9 cellular contexts compared by ENCODE assay signal in genomic region chr5:673140-673836, GRCh38. TPM values are rescaled to one million over a fixed set of nuclear protein-coding genes. Genes with fewer than 3 reads are reported as not detected.
DNase-seq lines count a peak whose midpoint lies in the region; ATAC-seq, FAIRE-seq and TF ChIP-seq lines count a peak whose summit lies in the region.
"Had no signal": no experiment of that assay in that cellular context is flagged by ENCODE, and none has a peak within 500 bp of the region (broad histone marks: within the 10 kb centered on the region; RNA-seq: fewer than 3 reads in every experiment).

No MANE protein-coding gene starts in this region.

- H2AFZ ChIP-seq in keratinocyte (ENCODE audit: control insufficient read depth, low read length), result no peak overlapping the region

- intact Hi-C loops in activated CD4-positive, alpha-beta T cell treated with anti-CD3 and anti-CD28 coated beads for 36 hours (cut with DNase I, micrococcal nuclease), result no loop called here

- H3K4me1 ChIP-seq in keratinocyte (ENCODE audit: control insufficient read depth, extremely low read depth, insufficient read depth, low read length), result peaks cover 13% of the 10 kb centered on the region
- peaks cover 89% of the 10 kb centered on the region for H3K4me1 ChIP-seq in stomach smooth muscle (ENCODE audit: control insufficient read depth, insufficient read depth, low read length)

- no peaks in the 10 kb centered on the region for H3K27me3 Mint-ChIP-seq in activated CD4-positive, alpha-beta T cell treated with anti-CD3 and anti-CD28 coated beads for 36 hours
- H3K27me3 Mint-ChIP-seq in brain, result no peaks in the 10 kb centered on the region

- H3K27me3 ChIP-seq in keratinocyte (ENCODE audit: control insufficient read depth, extremely low read depth, insufficient read depth, low read length) (peaks cover 29% of the 10 kb centered on the region), stomach smooth muscle (ENCODE audit: control insufficient read depth in 1 of 2, insufficient read depth in 2 of 2, low read length in 2 of 2) (no peaks in the 10 kb centered on the region)

- CTCF ChIA-PET in activated CD4-positive, alpha-beta T cell treated with anti-CD3 and anti-CD28 coated beads for 36 hours (lab: Charles Lee), result interaction anchor here (0.5 to 1.0 kb wide), 3 partner anchors 52 to 244 kb away, joined by 3 to 6 read pairs (median 3); no protein-coding TSS in a partner anchor

- H3K9ac ChIP-seq in keratinocyte (ENCODE audit: control insufficient read depth, extremely low read depth, insufficient read depth, low read length) (peak overlapping the region; percentile 56), stomach smooth muscle (ENCODE audit: low read length in 2 of 2) (peak overlapping the region in 1 of 2 donors; percentile 29)

- H3K36me3 Mint-ChIP-seq in activated CD4-positive, alpha-beta T cell treated with anti-CD3 and anti-CD28 coated beads for 36 hours (ENCODE audit: low read depth), result no peaks in the 10 kb centered on the region
- no peaks in the 10 kb centered on the region for H3K36me3 Mint-ChIP-seq in brain

- H3K79me2 ChIP-seq in keratinocyte (ENCODE audit: control insufficient read depth, insufficient read depth, low read length), result no peaks in the 10 kb centered on the region

- H3K27ac ChIP-seq in keratinocyte (ENCODE audit: control insufficient read depth, insufficient read depth, low read length) (no peak overlapping the region), stomach smooth muscle (ENCODE audit: low read length) (peak overlapping the region; percentile 66)

- dilution Hi-C loops in keratinocyte (cut with MboI; ENCODE audit: extremely low pct_ligation_motif_present, low sequenced_read_pairs), result no loop called here

- POLR2A ChIA-PET in activated CD4-positive, alpha-beta T cell treated with anti-CD3 and anti-CD28 coated beads for 36 hours (lab: Charles Lee), result no interaction called here

- H4K20me1 ChIP-seq in keratinocyte (ENCODE audit: control insufficient read depth, extremely low read depth, insufficient read depth, low read length), result peaks cover 3% of the 10 kb centered on the region

- DNase-seq in activated CD4-positive, alpha-beta T cell treated with anti-CD3 and anti-CD28 coated beads for 36 hours, result no peak
- no peak for DNase-seq in activated CD4-positive, alpha-beta T cell treated with anti-CD3 and anti-CD28 coated beads for 1 hour
- DNase-seq in keratinocyte (ENCODE audit: low read depth, low spot score) (no peak), NCI-H748 (lab: John Stamatoyannopoulos, UW; ENCODE audit: unreplicated experiment) (no peak), GM10266 (ENCODE audit: extremely low spot score) (no peak)

- peak overlapping the region; percentile 29 for H3K4me2 ChIP-seq in keratinocyte (ENCODE audit: control insufficient read depth, extremely low read depth, insufficient read depth, low read depth, low read length)

- TF ChIP-seq CTCF in brain (conservative IDR thresholded peaks at IDR 0.05), result no peak
- no peak for TF ChIP-seq CTCF in keratinocyte (optimal IDR thresholded peaks at IDR 0.05 in 1 of 3, IDR thresholded peaks at IDR 0.05 in 1 of 3, conservative IDR thresholded peaks at IDR 0.05 in 1 of 3; ENCODE audit: extremely low read depth in 1 of 3, insufficient read depth in 2 of 3, low read length in 3 of 3)
- TF ChIP-seq CTCF in GM10266 (IDR thresholded peaks at IDR 0.05; ENCODE audit: control insufficient read depth, insufficient read depth, low read depth, missing control alignments), result no peak

- H3K4me1 Mint-ChIP-seq in activated CD4-positive, alpha-beta T cell treated with anti-CD3 and anti-CD28 coated beads for 36 hours, result peaks cover 9% of the 10 kb centered on the region
- peaks cover 20% of the 10 kb centered on the region for H3K4me1 Mint-ChIP-seq in brain

- no peaks in the 10 kb centered on the region for H3K9me3 ChIP-seq in keratinocyte (ENCODE audit: control insufficient read depth, low read depth, low read length)
- no peaks in the 10 kb centered on the region for H3K9me3 ChIP-seq in stomach smooth muscle (ENCODE audit: control insufficient read depth in 2 of 2, low read length in 2 of 2)

- no peak for ATAC-seq in activated CD4-positive, alpha-beta T cell treated with anti-CD3 and anti-CD28 coated beads for 36 hours
- ATAC-seq in HG03521 (IDR thresholded peaks at IDR 0.05; ENCODE audit: unreplicated experiment), result no peak

- H3K9me1 ChIP-seq in keratinocyte (ENCODE audit: control insufficient read depth, extremely low read depth, insufficient read depth, low read length), result no peaks in the 10 kb centered on the region

- H3K36me3 ChIP-seq in keratinocyte (ENCODE audit: control insufficient read depth in 2 of 2, extremely low read depth in 1 of 2, insufficient read depth in 2 of 2, low read length in 2 of 2) (peaks cover 2 to 5% of the 10 kb centered on the region in 2 experiments), stomach smooth muscle (ENCODE audit: control insufficient read depth in 2 of 2, insufficient read depth in 2 of 2, low read length in 2 of 2) (peaks cover 5% of the 10 kb centered on the region in 2 donors)

- no peak for FAIRE-seq in keratinocyte (lab: Jason Lieb, UNC)
- FAIRE-seq: colon had no signal

- H3K4me3 ChIP-seq in keratinocyte (ENCODE audit: control insufficient read depth in 2 of 3, extremely low read depth in 1 of 3, insufficient read depth in 2 of 3, low read depth in 1 of 3, low read length in 3 of 3) (no peak overlapping the region), stomach smooth muscle (ENCODE audit: low read length in 2 of 2) (peak overlapping the region; percentile 26 to 69)

- no peak overlapping the region for H3K4me3 Mint-ChIP-seq in activated CD4-positive, alpha-beta T cell treated with anti-CD3 and anti-CD28 coated beads for 36 hours
- peak overlapping the region; percentile 42 to 81 (median 69) for H3K4me3 Mint-ChIP-seq in brain

- H3K9me3 Mint-ChIP-seq in activated CD4-positive, alpha-beta T cell treated with anti-CD3 and anti-CD28 coated beads for 36 hours (ENCODE audit: low read depth), result no peaks in the 10 kb centered on the region
- H3K9me3 Mint-ChIP-seq in brain, result peaks cover 0 to 3% (median 0%) of the 10 kb centered on the region in 5 experiments

- H3K27ac Mint-ChIP-seq in activated CD4-positive, alpha-beta T cell treated with anti-CD3 and anti-CD28 coated beads for 36 hours, result peak overlapping the region; percentile 47
- H3K27ac Mint-ChIP-seq in brain, result peak overlapping the region; percentile 77 to 98 (median 94)

RNA-seq across cellular contexts. Expression of gene TPPP, which starts 19.9 kb away (rescaled TPM):
- total RNA-seq in activated CD4-positive, alpha-beta T cell treated with anti-CD3 and anti-CD28 coated beads for 36 hours, result under 1 TPM; 0.21 TPM
- 110 TPM for polyA plus RNA-seq in brain (ENCODE audit: insufficient read depth, low read depth, low replicate concordance)
- 0.88 to 2.5 TPM (median 1.1 TPM) in 3 replicates for polyA plus RNA-seq in keratinocyte
- polyA plus RNA-seq in keratinocyte (2011; ENCODE audit: low read depth), result 1.4 TPM
- 1.5 and 2.7 TPM in 2 replicates for polyA plus RNA-seq in keratinocyte (2011; cell fraction: cytosol; rRNA removed)
- 3.6 and 4.5 TPM in 2 replicates for polyA plus RNA-seq in keratinocyte (2011; cell fraction: nucleus; rRNA removed)
- polyA plus RNA-seq in keratinocyte (2012; ENCODE audit: low replicate concordance), result 1.6 and 2.7 TPM in 2 replicates
- polyA minus RNA-seq in keratinocyte, result 1.9 to 4.3 TPM (median 2.6 TPM) in 3 replicates
- polyA minus RNA-seq in keratinocyte (2011; cell fraction: cytosol; rRNA and poly(A)+ RNA removed), result 5.9 TPM
- 4.0 and 4.1 TPM in 2 replicates for polyA minus RNA-seq in keratinocyte (2011; cell fraction: nucleus; rRNA and poly(A)+ RNA removed)

Comparison
In these comparisons a context has a peak if more than half of its experiments do, and no peak if none do; other contexts are left out.
1. H3K4me3 ChIP-seq: peak in stomach smooth muscle (2 of 2); none in keratinocyte (0 of 3).
2. RNA of gene TPPP, which starts 19.9 kb away (polyA plus RNA-seq): 110 TPM in brain (single experiment); 0.88 to 4.5 TPM in keratinocyte; every median in the first group is over 10 times any median in the second.